ENCODE assay signal across 1 cellular context in the genomic region with DNA sequence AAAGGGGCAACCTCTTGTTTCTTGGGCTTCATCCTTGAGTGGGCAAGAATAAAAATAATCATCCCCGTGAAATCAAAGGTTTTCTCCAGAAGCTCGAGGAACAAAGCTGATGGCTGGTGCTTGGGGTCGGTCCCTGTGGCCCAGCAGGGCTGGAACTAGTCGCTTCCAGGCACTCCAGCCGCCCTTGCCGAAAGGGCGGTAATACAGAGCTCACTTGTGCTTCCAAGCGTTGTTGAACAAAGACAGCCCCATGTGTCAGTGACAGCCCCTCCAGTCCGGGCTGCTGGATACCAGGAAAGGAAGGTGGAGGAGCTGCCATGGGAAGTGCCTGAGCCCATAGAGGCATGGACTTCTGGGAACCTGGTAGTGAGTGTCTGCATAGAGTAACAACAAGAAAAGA.
TF ChIP-seq lines count a peak whose summit lies in the region.

No MANE protein-coding gene starts in this region.

TF ChIP-seq in GM23338, 12 proteins besides CTCF, POLR2A, EP300 and RAD21 (continued from another document):
- no peak for TF ChIP-seq ZNF462 (CRISPR knock-in tag; IDR thresholded peaks at IDR 0.05)
- TF ChIP-seq EZH2 (IDR thresholded peaks at IDR 0.05; ENCODE audit: low read depth, unreplicated experiment): no peak
- TF ChIP-seq ZNF331 (CRISPR knock-in tag; IDR thresholded peaks at IDR 0.05; ENCODE audit: low read depth): no peak
- no peak for TF ChIP-seq REST (IDR thresholded peaks at IDR 0.05; ENCODE audit: unreplicated experiment)
- no peak for TF ChIP-seq EZH2phosphoT487 (IDR thresholded peaks at IDR 0.05; ENCODE audit: unreplicated experiment)
- no peak for TF ChIP-seq NANOG (IDR thresholded peaks at IDR 0.05; ENCODE audit: borderline replicate concordance)
- TF ChIP-seq POLR2AphosphoS5 (IDR thresholded peaks at IDR 0.05; ENCODE audit: low read depth): no peak
- TF ChIP-seq JUNB (IDR thresholded peaks at IDR 0.05; ENCODE audit: unreplicated experiment): no peak
- no peak for TF ChIP-seq STAT1 (IDR thresholded peaks at IDR 0.05; ENCODE audit: unreplicated experiment)
